In the genomic region with DNA sequence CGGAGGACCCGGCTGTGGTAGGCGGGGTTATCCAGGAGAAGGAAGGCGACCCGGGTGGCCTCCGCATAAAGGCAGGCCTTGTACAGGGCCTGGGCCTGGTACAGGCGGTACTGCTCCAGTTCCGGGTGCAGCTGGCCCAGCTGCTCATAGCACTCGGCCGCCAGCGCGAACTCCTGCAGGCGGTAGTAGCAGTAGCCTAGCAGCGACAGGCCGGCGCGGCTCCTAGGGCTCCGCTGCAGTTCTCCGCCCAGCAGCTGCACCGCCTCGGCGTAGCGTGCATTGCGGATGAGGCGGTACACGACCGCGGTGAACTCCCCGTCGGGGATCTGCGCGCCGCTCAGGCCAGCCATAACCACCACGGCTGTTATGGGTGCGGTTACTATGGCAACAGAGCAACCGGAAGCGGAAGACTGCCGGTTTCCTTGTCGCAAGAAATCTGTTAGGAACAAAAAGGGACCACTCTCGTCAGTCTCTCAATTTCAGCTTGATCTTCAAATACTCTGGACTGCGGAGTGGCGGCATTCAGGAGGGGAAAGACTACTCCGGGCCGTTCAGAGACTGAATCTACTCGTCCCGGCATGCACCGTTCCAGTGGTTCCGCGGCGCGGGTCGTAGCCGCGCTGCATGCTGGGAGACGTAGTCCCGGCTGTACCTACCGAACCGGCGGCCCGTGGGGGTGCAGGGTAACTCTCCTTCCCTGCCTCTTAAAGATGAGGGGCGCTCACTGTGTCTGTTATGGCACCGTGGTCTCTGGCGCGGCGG, we compare ENCODE assay signal across 8 cellular contexts.
A peak's percentile ranks its signal among the peaks of the same experiment; 100 is the strongest.
DNase-seq lines count a peak whose midpoint lies in the region; ATAC-seq lines count a peak whose summit lies in the region.

No MANE protein-coding gene starts in this region.

- H3K27ac ChIP-seq in caudate nucleus (ENCODE audit: low read depth, low read length) = peak overlapping the region; percentile 98

- ATAC-seq in GM19023 (IDR thresholded peaks at IDR 0.05; ENCODE audit: unreplicated experiment) (peak; percentile 96), HG03175 (IDR thresholded peaks at IDR 0.05; ENCODE audit: unreplicated experiment) (peak; percentile 96)

- DNase-seq in AG08396 (ENCODE audit: low spot score) (peak; percentile 90), NCI-H2227 treated with DMSO at 0.1 percent for 48 hours (lab: John Stamatoyannopoulos, UW) (peak; percentile 97), caudate nucleus (lab: John Stamatoyannopoulos, UW) (peak; percentile 18 to 98 (median 87)), inferior parietal cortex (ENCODE audit: extremely low spot score) (peak; percentile 95), smooth muscle cell of the brain vasculature (ENCODE audit: low read depth, low spot score) (peak; percentile 72)
- peak; percentile 75 to 84 (median 78) for DNase-seq in activated CD4-positive, CD25-positive, alpha-beta regulatory T cell (lab: John Stamatoyannopoulos, UW)

Comparison
In these comparisons a context has a peak if more than half of its experiments do, and no peak if none do; other contexts are left out.
1. Peak in every context shown above with its lines: DNase-seq, ATAC-seq and H3K27ac ChIP-seq.